ENCODE assay signal across 8 cellular contexts in genomic region chr4:106316773-106317409, GRCh38.
DNase-seq lines count a peak whose midpoint lies in the region; TF ChIP-seq lines count a peak whose summit lies in the region.

No MANE protein-coding gene starts in this region.

- peak overlapping the region; percentile 87 for H3K27ac ChIP-seq in MM.1S (ENCODE audit: low read length)
- peak overlapping the region; percentile 91 for H3K27ac ChIP-seq in epithelial cell of prostate

- H4K20me1 ChIP-seq in MM.1S (ENCODE audit: insufficient read depth, low read length) = no peaks in the 10 kb centered on the region

- H3K9ac ChIP-seq in MM.1S (ENCODE audit: low read length) = peak overlapping the region; percentile 95

- 0 out of 2 replicates have a peak, but pooled peaks cover 10% of the 10 kb centered on the region for H3F3A ChIP-seq in MM.1S (ENCODE audit: insufficient read depth, low read length)

- H3K27me3 ChIP-seq in MM.1S (replicated peaks; ENCODE audit: insufficient read depth, low read length) = no peaks in the 10 kb centered on the region

- peaks cover 12% of the 10 kb centered on the region for H3K4me1 ChIP-seq in MM.1S (ENCODE audit: low read length)

- H2AFZ ChIP-seq in MM.1S (ENCODE audit: low read length) = peak overlapping the region; percentile 81

- peak overlapping the region; percentile 69 for H3K4me2 ChIP-seq in MM.1S (ENCODE audit: low read depth, low read length)

- peaks cover 75% of the 10 kb centered on the region for H3K79me2 ChIP-seq in MM.1S (ENCODE audit: low read length)

- no peaks in the 10 kb centered on the region for H3K36me3 ChIP-seq in MM.1S (replicated peaks; ENCODE audit: insufficient read depth, low read length)

- no peaks in the 10 kb centered on the region for H3K9me2 ChIP-seq in MM.1S (replicated peaks; ENCODE audit: insufficient read depth, low read length)

- H3K9me3 ChIP-seq in MM.1S (replicated peaks; ENCODE audit: insufficient read depth, low read length) = no peaks in the 10 kb centered on the region

- H3K4me3 ChIP-seq in MM.1S (ENCODE audit: low read length) (peak overlapping the region; percentile 90), retinal pigment epithelial cell (ENCODE audit: low read length) (peak overlapping the region; percentile 98)

- peak; percentile 18 for DNase-seq in NCI-H146 treated with DMSO at 0.1 percent for 48 hours (lab: John Stamatoyannopoulos, UW; ENCODE audit: unreplicated experiment)
- no peak for DNase-seq in NCI-H146 (lab: John Stamatoyannopoulos, UW)
- no peak for DNase-seq in MM.1S
- DNase-seq in epithelial cell of prostate (ENCODE audit: low read depth, low spot score) = no peak
- DNase-seq in retinal pigment epithelial cell (ENCODE audit: low read depth) = no peak
- no peak for DNase-seq in KG1 (lab: John Stamatoyannopoulos, UW)
- DNase-seq in amniotic stem cell (lab: John Stamatoyannopoulos, UW) = no peak
- no peak for DNase-seq in foreskin melanocyte

- no peak for TF ChIP-seq CTCF in MM.1S (IDR thresholded peaks at IDR 0.05; ENCODE audit: low read length)
- no peak for TF ChIP-seq CTCF in retinal pigment epithelial cell (conservative IDR thresholded peaks at IDR 0.05; ENCODE audit: low read depth, low read length)
